In genomic region chr18:67509711-67510110, GRCh38 we compare ENCODE assay signal across 17 cellular contexts. TPM values are rescaled to one million over a fixed set of nuclear protein-coding genes. Genes with fewer than 3 reads are reported as not detected.
DNase-seq lines count a peak whose midpoint lies in the region; TF ChIP-seq lines count a peak whose summit lies in the region.
"Had no signal": no experiment of that assay in that cellular context is flagged by ENCODE, and none has a peak within 500 bp of the region (broad histone marks: within the 10 kb centered on the region; RNA-seq: fewer than 3 reads in every experiment).

No MANE protein-coding gene starts in this region.

- H3K4me3 ChIP-seq in endodermal cell (ENCODE audit: low read length) = no peak overlapping the region
- H3K4me3 ChIP-seq: cardiac muscle cell had no signal

- no peaks in the 10 kb centered on the region for H3K9me3 ChIP-seq in endodermal cell (ENCODE audit: control insufficient read depth, low read length)

- no peaks in the 10 kb centered on the region for H3K4me1 ChIP-seq in endodermal cell (ENCODE audit: control insufficient read depth, insufficient read depth, low read length)

- TF ChIP-seq CTCF in HFFc6 (IDR thresholded peaks at IDR 0.05) (no peak), endodermal cell (conservative IDR thresholded peaks at IDR 0.05) (no peak)

- H3K9me3 Mint-ChIP-seq in HFFc6 (no peaks in the 10 kb centered on the region), immature natural killer cell (peaks cover 0 to 2% (median 0%) of the 10 kb centered on the region in 6 donors), endodermal cell (no peaks in the 10 kb centered on the region)
- H3K9me3 Mint-ChIP-seq: activated naive CD4-positive, alpha-beta T cell treated with anti-CD3 and anti-CD28 coated beads, Interleukin-2, amount 10 ng/mL, durations not matched to agents 7 days and 5 days; T-helper 2 cell treated with Interferon-gamma antibody and Interleukin-4, amounts not matched to agents 5 μg/mL and 100 μg/mL, for 36 hours had no signal

- H3K27ac Mint-ChIP-seq in HFFc6 (peak overlapping the region; percentile 68), immature natural killer cell (no peak overlapping the region), endodermal cell (no peak overlapping the region)
- H3K27ac Mint-ChIP-seq: activated naive CD4-positive, alpha-beta T cell treated with anti-CD3 and anti-CD28 coated beads, Interleukin-2, amount 10 ng/mL, durations not matched to agents 7 days and 5 days; T-helper 2 cell treated with Interferon-gamma antibody and Interleukin-4, amounts not matched to agents 5 μg/mL and 100 μg/mL, for 36 hours had no signal

- DNase-seq in AG08395 (ENCODE audit: low spot score) (peak; percentile 24), HFFc6 (no peak), dedifferentiated amniotic fluid mesenchymal stem cell (ENCODE audit: extremely low spot score) (peak; percentile 37), medulla oblongata (ENCODE audit: extremely low spot score) (peak; percentile 77), mesenteric fat pad (ENCODE audit: low spot score) (no peak), immature natural killer cell (no peak), GM19238 (ENCODE audit: insufficient read length, low spot score) (no peak), endodermal cell (no peak)
- DNase-seq: activated CD8-positive, alpha-beta memory T cell treated with anti-CD3 and anti-CD28 coated beads, Interleukin-2, amount 50 U/mL, for 48 hours; activated naive CD4-positive, alpha-beta T cell treated with anti-CD3 and anti-CD28 coated beads, Interleukin-2, amount 10 ng/mL, durations not matched to agents 7 days and 5 days; NCI-H1417 treated with DMSO at 0.1 percent for 48 hours; NCI-H2227 treated with DMSO at 0.1 percent for 48 hours; SHP77; stimulated activated naive CD4-positive, alpha-beta T cell had no signal

- H3K27me3 Mint-ChIP-seq in HFFc6 (ENCODE audit: insufficient read depth) = no peaks in the 10 kb centered on the region
- peaks cover 0 to 2% (median 0%) of the 10 kb centered on the region in 3 donors for H3K27me3 Mint-ChIP-seq in immature natural killer cell (ENCODE audit: low read depth in 3 of 3)
- no peaks in the 10 kb centered on the region for H3K27me3 Mint-ChIP-seq in endodermal cell (ENCODE audit: insufficient read depth)

- H3K4me3 Mint-ChIP-seq in HFFc6 = peak overlapping the region; percentile 50
- no peak overlapping the region for H3K4me3 Mint-ChIP-seq in immature natural killer cell
- H3K4me3 Mint-ChIP-seq in endodermal cell = no peak overlapping the region
- H3K4me3 Mint-ChIP-seq: activated naive CD4-positive, alpha-beta T cell treated with anti-CD3 and anti-CD28 coated beads, Interleukin-2, amount 10 ng/mL, durations not matched to agents 7 days and 5 days; T-helper 2 cell treated with Interferon-gamma antibody and Interleukin-4, amounts not matched to agents 5 μg/mL and 100 μg/mL, for 36 hours had no signal

- WGBS in endodermal cell (ENCODE audit: insufficient coverage in 1 of 2, insufficient read length in 1 of 2), 2 experiments = 94 to 100% methylated on average over 1 to 3 of the region's 3 CpGs

- peaks cover 27% of the 10 kb centered on the region for H3K36me3 ChIP-seq in endodermal cell (ENCODE audit: control insufficient read depth, insufficient read depth, low read length)
- H3K36me3 ChIP-seq: cardiac muscle cell had no signal

- H3K36me3 Mint-ChIP-seq in HFFc6 (ENCODE audit: low read depth) = peaks cover 72% of the 10 kb centered on the region
- no peaks in the 10 kb centered on the region for H3K36me3 Mint-ChIP-seq in immature natural killer cell
- peaks cover 34% of the 10 kb centered on the region for H3K36me3 Mint-ChIP-seq in endodermal cell (ENCODE audit: low read depth)
- H3K36me3 Mint-ChIP-seq: activated naive CD4-positive, alpha-beta T cell treated with anti-CD3 and anti-CD28 coated beads, Interleukin-2, amount 10 ng/mL, durations not matched to agents 7 days and 5 days had no signal

- no peak overlapping the region for H3K9ac ChIP-seq in endodermal cell (ENCODE audit: extremely low read depth, low read length, poor library complexity, severe bottlenecking)
- H3K9ac ChIP-seq: KMS-11 had no signal

- peaks cover 58% of the 10 kb centered on the region for H3K4me1 Mint-ChIP-seq in HFFc6 (ENCODE audit: low read depth)
- peaks cover 0 to 2% of the 10 kb centered on the region in 2 donors for H3K4me1 Mint-ChIP-seq in immature natural killer cell
- H3K4me1 Mint-ChIP-seq in endodermal cell = peaks cover 2% of the 10 kb centered on the region
- H3K4me1 Mint-ChIP-seq: activated naive CD4-positive, alpha-beta T cell treated with anti-CD3 and anti-CD28 coated beads, Interleukin-2, amount 10 ng/mL, durations not matched to agents 7 days and 5 days had no signal

- no peak overlapping the region for H3K27ac ChIP-seq in endodermal cell (ENCODE audit: low read depth, low read length)
- H3K27ac ChIP-seq: cardiac muscle cell, KMS-11 had no signal

- H3K27me3 ChIP-seq in endodermal cell (ENCODE audit: control insufficient read depth, insufficient read depth, low read length, poor library complexity, severe bottlenecking) = no peaks in the 10 kb centered on the region
- H3K27me3 ChIP-seq: cardiac muscle cell had no signal

RNA-seq across cellular contexts. Expression of gene DSEL, which starts 6.8 kb away (rescaled TPM):
- total RNA-seq in HFFc6 (2021; fragmentation: NEBNext Ultra II Directional; extraction: Animal tissue kit (Norgen Biotek cat#: 25700)) = 10 to 100 TPM; 71.4 to 87.0 (median 80.1) TPM
- total RNA-seq in mesenteric fat pad = 19.8 TPM
- under 1 TPM in 2 of 3 donors, not detected in 1; 0.07 to 0.11 TPM for polyA plus RNA-seq in immature natural killer cell
- 1 to 10 TPM; 6.0 to 9.0 TPM for total RNA-seq in endodermal cell
- polyA plus RNA-seq in endodermal cell (2013, experiment 1 of 2) = 3.1 TPM
- polyA plus RNA-seq in endodermal cell (2013, experiment 2 of 2) = 3.2 TPM

Comparison
In these comparisons a context has a peak if more than half of its experiments do, and no peak if none do; other contexts are left out.
1. DNase-seq: peak in AG08395 (single experiment), dedifferentiated amniotic fluid mesenchymal stem cell (single experiment) and medulla oblongata (single experiment); none in HFFc6 (single experiment), mesenteric fat pad (single experiment), immature natural killer cell (0 of 3), GM19238 (single experiment) and endodermal cell (single experiment).